20 cellular contexts compared by ENCODE assay signal in the genomic region with DNA sequence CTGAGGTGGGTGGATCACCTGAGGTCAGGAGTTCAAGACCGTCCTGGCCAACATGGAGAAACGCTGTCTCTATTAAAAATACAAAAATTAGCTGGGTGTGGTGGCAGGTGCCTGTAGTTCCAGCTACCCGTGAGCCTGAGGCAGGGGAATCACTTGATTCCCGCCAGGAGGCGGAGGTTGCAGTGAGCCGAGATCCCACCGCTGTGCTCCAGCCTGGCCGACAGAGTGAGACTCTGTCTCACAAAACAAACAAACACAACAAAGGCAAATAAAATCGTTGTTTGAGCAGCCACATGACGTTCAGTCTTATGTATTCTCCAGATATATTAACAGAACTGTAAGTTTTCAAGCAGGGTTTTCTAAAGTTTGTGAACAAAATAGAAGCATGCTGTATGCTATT.
A peak's percentile ranks its signal among the peaks of the same experiment; 100 is the strongest.
DNase-seq lines count a peak whose midpoint lies in the region; ATAC-seq and TF ChIP-seq lines count a peak whose summit lies in the region.
"Had no signal": no experiment of that assay in that cellular context is flagged by ENCODE, and none has a peak within 500 bp of the region (broad histone marks: within the 10 kb centered on the region; RNA-seq: fewer than 3 reads in every experiment).

No MANE protein-coding gene starts in this region.

- H3K27me3 ChIP-seq in endodermal cell (ENCODE audit: control insufficient read depth, insufficient read depth, low read length, poor library complexity, severe bottlenecking) = no peaks in the 10 kb centered on the region
- H3K27me3 ChIP-seq: Peyer's patch, right atrium auricular region had no signal

- no peaks in the 10 kb centered on the region for H3K9me3 Mint-ChIP-seq in endodermal cell
- H3K9me3 Mint-ChIP-seq in type B pancreatic cell = peaks cover 4% of the 10 kb centered on the region
- no peaks in the 10 kb centered on the region for H3K9me3 Mint-ChIP-seq in activated naive CD4-positive, alpha-beta T cell treated with anti-CD3 and anti-CD28 coated beads, Interleukin-2, amount 50 U/mL, for 72 hours
- H3K9me3 Mint-ChIP-seq: activated naive CD4-positive, alpha-beta T cell treated with anti-CD3 and anti-CD28 coated beads for 36 hours; activated T-cell treated with anti-CD3 and anti-CD28 coated beads, Interleukin-2, amount 50 U/mL, for 4 hours; stimulated activated memory B cell treated with anti-CD40 and anti-IgM and Interleukin-4, amounts not matched to agents 10 μg/mL and 1 μg/mL and 100 μg/mL, for 72 hours had no signal

- no peaks in the 10 kb centered on the region for H3K36me3 Mint-ChIP-seq in endodermal cell (ENCODE audit: low read depth)
- H3K36me3 Mint-ChIP-seq in type B pancreatic cell = no peaks in the 10 kb centered on the region
- H3K36me3 Mint-ChIP-seq in activated naive CD4-positive, alpha-beta T cell treated with anti-CD3 and anti-CD28 coated beads, Interleukin-2, amount 50 U/mL, for 72 hours = no peaks in the 10 kb centered on the region
- H3K36me3 Mint-ChIP-seq: stimulated activated memory B cell treated with anti-CD40 and anti-IgM and Interleukin-4, amounts not matched to agents 10 μg/mL and 1 μg/mL and 100 μg/mL, for 72 hours had no signal

- ATAC-seq in activated naive CD4-positive, alpha-beta T cell treated with anti-CD3 and anti-CD28 coated beads, Interleukin-2, amount 50 U/mL, for 72 hours = no peak
- no peak for ATAC-seq in left cardiac atrium
- ATAC-seq: activated CD8-positive, alpha-beta T cell treated with anti-CD3 and anti-CD28 coated beads, Interleukin-2, amount 10 ng/mL, durations not matched to agents 7 days and 5 days; activated T-cell treated with anti-CD3 and anti-CD28 coated beads, Interleukin-2, amount 50 U/mL, for 4 hours; stimulated activated memory B cell treated with anti-CD40 and anti-IgM and Interleukin-4, amounts not matched to agents 10 μg/mL and 1 μg/mL and 100 μg/mL, for 72 hours had no signal

- TF ChIP-seq CTCF in endodermal cell (conservative IDR thresholded peaks at IDR 0.05) = peak; percentile 24
- TF ChIP-seq CTCF in type B pancreatic cell (conservative IDR thresholded peaks at IDR 0.05) = no peak

- peaks cover 4% of the 10 kb centered on the region for H3K4me1 ChIP-seq in endodermal cell (ENCODE audit: control insufficient read depth, insufficient read depth, low read length)
- H3K4me1 ChIP-seq: HAP-1, Peyer's patch, right atrium auricular region had no signal

- no peaks in the 10 kb centered on the region for H3K36me3 ChIP-seq in endodermal cell (ENCODE audit: control insufficient read depth, insufficient read depth, low read length)
- H3K36me3 ChIP-seq: HAP-1, Peyer's patch, right atrium auricular region had no signal

- no peak overlapping the region for H3K27ac ChIP-seq in endodermal cell (ENCODE audit: low read depth, low read length)
- H3K27ac ChIP-seq: Peyer's patch, right atrium auricular region, SK-N-MC had no signal

- H3K27ac Mint-ChIP-seq in endodermal cell = no peak overlapping the region
- H3K27ac Mint-ChIP-seq in type B pancreatic cell = peak overlapping the region; percentile 16
- H3K27ac Mint-ChIP-seq in activated naive CD4-positive, alpha-beta T cell treated with anti-CD3 and anti-CD28 coated beads, Interleukin-2, amount 50 U/mL, for 72 hours = no peak overlapping the region
- H3K27ac Mint-ChIP-seq: activated CD8-positive, alpha-beta T cell treated with anti-CD3 and anti-CD28 coated beads, Interleukin-2, amount 10 ng/mL, durations not matched to agents 7 days and 5 days; activated naive CD4-positive, alpha-beta T cell treated with anti-CD3 and anti-CD28 coated beads for 36 hours; stimulated activated memory B cell treated with anti-CD40 and anti-IgM and Interleukin-4, amounts not matched to agents 10 μg/mL and 1 μg/mL and 100 μg/mL, for 72 hours had no signal

- no peak overlapping the region for H3K4me3 ChIP-seq in endodermal cell (ENCODE audit: low read length)
- H3K4me3 ChIP-seq: HAP-1, Peyer's patch, right atrium auricular region, SK-N-MC had no signal

- intact Hi-C loops in left cardiac atrium (cut with DNase I) = no loop called here

- H3K4me3 Mint-ChIP-seq in endodermal cell (no peak overlapping the region), type B pancreatic cell (no peak overlapping the region)
- H3K4me3 Mint-ChIP-seq: activated CD8-positive, alpha-beta T cell treated with anti-CD3 and anti-CD28 coated beads, Interleukin-2, amount 10 ng/mL, durations not matched to agents 7 days and 5 days; activated naive CD4-positive, alpha-beta T cell treated with anti-CD3 and anti-CD28 coated beads for 36 hours; activated T-cell treated with anti-CD3 and anti-CD28 coated beads, Interleukin-2, amount 50 U/mL, for 4 hours; stimulated activated memory B cell treated with anti-CD40 and anti-IgM and Interleukin-4, amounts not matched to agents 10 μg/mL and 1 μg/mL and 100 μg/mL, for 72 hours had no signal

- WGBS in endodermal cell (ENCODE audit: insufficient coverage in 1 of 2, insufficient read length in 1 of 2), 2 experiments = 87 to 92% methylated on average over 9 to 10 of the region's 10 CpGs

- H3K27me3 Mint-ChIP-seq in endodermal cell (ENCODE audit: insufficient read depth) (peaks cover 2% of the 10 kb centered on the region), type B pancreatic cell (peaks cover 27% of the 10 kb centered on the region)

- H3K9me3 ChIP-seq in endodermal cell (ENCODE audit: control insufficient read depth, low read length) = no peaks in the 10 kb centered on the region
- H3K9me3 ChIP-seq: HAP-1, Peyer's patch, right atrium auricular region had no signal

- DNase-seq in NCI-H2029 (lab: John Stamatoyannopoulos, UW) (peak; percentile 38), NCI-H2029 treated with DMSO at 0.1 percent for 48 hours (lab: John Stamatoyannopoulos, UW) (no peak), NCI-H2081 (lab: John Stamatoyannopoulos, UW) (peak; percentile 73 to 85), endodermal cell (no peak), type B pancreatic cell (ENCODE audit: extremely low spot score, unreplicated experiment) (no peak), NCI-H526 treated with DMSO at 0.1 percent for 48 hours (lab: John Stamatoyannopoulos, UW) (no peak), left cardiac atrium (no peak)
- no peak for DNase-seq in activated naive CD4-positive, alpha-beta T cell treated with anti-CD3 and anti-CD28 coated beads, Interleukin-2, amount 50 U/mL, for 72 hours (ENCODE audit: low spot score in 2 of 2)
- DNase-seq: activated CD8-positive, alpha-beta T cell treated with anti-CD3 and anti-CD28 coated beads, Interleukin-2, amount 10 ng/mL, durations not matched to agents 7 days and 5 days; activated naive CD4-positive, alpha-beta T cell treated with anti-CD3 and anti-CD28 coated beads for 36 hours; activated T-cell treated with anti-CD3 and anti-CD28 coated beads, Interleukin-2, amount 50 U/mL, for 4 hours; aorta; effector CD8-positive, alpha-beta T cell; glutamatergic neuron; T-helper 9 cell had no signal

- H3K9ac ChIP-seq in endodermal cell (ENCODE audit: extremely low read depth, low read length, poor library complexity, severe bottlenecking) = no peak overlapping the region

- peaks cover 19% of the 10 kb centered on the region for H3K4me1 Mint-ChIP-seq in endodermal cell
- H3K4me1 Mint-ChIP-seq in type B pancreatic cell (ENCODE audit: unreplicated experiment) = peaks cover 29% of the 10 kb centered on the region
- H3K4me1 Mint-ChIP-seq: stimulated activated memory B cell treated with anti-CD40 and anti-IgM and Interleukin-4, amounts not matched to agents 10 μg/mL and 1 μg/mL and 100 μg/mL, for 72 hours had no signal

Comparison
In these comparisons a context has a peak if more than half of its experiments do, and no peak if none do; other contexts are left out.
1. DNase-seq: peak in NCI-H2029 (single experiment) and NCI-H2081 (2 of 2); none in NCI-H2029 treated with DMSO at 0.1 percent for 48 hours (single experiment), endodermal cell (single experiment), type B pancreatic cell (single experiment), activated naive CD4-positive, alpha-beta T cell treated with anti-CD3 and anti-CD28 coated beads, Interleukin-2, amount 50 U/mL, for 72 hours (0 of 2), NCI-H526 treated with DMSO at 0.1 percent for 48 hours (single experiment) and left cardiac atrium (single experiment).